Comparison of ENCODE assay signal across 1 cellular context in genomic region chr2:72543527-72544216, GRCh38.
TF ChIP-seq lines count a peak whose summit lies in the region.

No MANE protein-coding gene starts in this region.

TF ChIP-seq in K562, 482 proteins besides CTCF, POLR2A, EP300 and RAD21 (continued from another document and continues in another):
- TF ChIP-seq HES1 (IDR thresholded peaks at IDR 0.05; ENCODE audit: low read depth) = 0 out of 2 replicates have a peak, but pooled peaks have one; percentile 28
- TF ChIP-seq ZBTB9 (CRISPR knock-in tag; IDR thresholded peaks at IDR 0.05) = peak; percentile 79
- peak; percentile 97 for TF ChIP-seq TCF7 (IDR thresholded peaks at IDR 0.05; ENCODE audit: borderline replicate concordance)
- TF ChIP-seq NCOA6 (IDR thresholded peaks at IDR 0.05) = no peak
- peak; percentile 94 for TF ChIP-seq PHB2 (IDR thresholded peaks at IDR 0.05; ENCODE audit: low read depth)
- peak; percentile 27 to 61; a peak in 3 of 4 replicates for TF ChIP-seq MAZ (CRISPR knock-in tag; conservative IDR thresholded peaks at IDR 0.05 in 1 of 2, IDR thresholded peaks at IDR 0.05 in 1 of 2)
- peak; percentile 21 to 25; a peak in 1 of 4 replicates for TF ChIP-seq FOXK2 (conservative IDR thresholded peaks at IDR 0.05 in 1 of 2, IDR thresholded peaks at IDR 0.05 in 1 of 2; ENCODE audit: low read depth in 2 of 2)
- TF ChIP-seq ZNF551 (CRISPR knock-in tag; IDR thresholded peaks at IDR 0.05) = no peak
- no peak for TF ChIP-seq NR0B1 (IDR thresholded peaks at IDR 0.05; ENCODE audit: partially characterized antibody)
- no peak for TF ChIP-seq PRPF4 (IDR thresholded peaks at IDR 0.05; ENCODE audit: insufficient read depth, low read depth, low read length, poor library complexity, severe bottlenecking)
- peak; percentile 97 for TF ChIP-seq FOXM1 (IDR thresholded peaks at IDR 0.05; ENCODE audit: low read depth)
- no peak for TF ChIP-seq FOXM1 (CRISPR knock-in tag; IDR thresholded peaks at IDR 0.05; ENCODE audit: low read depth)
- no peak for TF ChIP-seq SIX5 (IDR thresholded peaks at IDR 0.05; ENCODE audit: borderline replicate concordance in 1 of 2, insufficient read depth in 1 of 2, low read depth in 1 of 2, low read length in 2 of 2)
- peak; percentile 75 for TF ChIP-seq CREB1 (IDR thresholded peaks at IDR 0.05)
- no peak for TF ChIP-seq CREB1 (CRISPR knock-in tag; IDR thresholded peaks at IDR 0.05)
- peak; percentile 33; the same call in 1 of the 2 replicates for TF ChIP-seq KLF6 (CRISPR knock-in tag; IDR thresholded peaks at IDR 0.05; ENCODE audit: borderline replicate concordance)
- TF ChIP-seq ATF7 (IDR thresholded peaks at IDR 0.05) = peak; percentile 63
- TF ChIP-seq ZKSCAN3 (CRISPR knock-in tag; IDR thresholded peaks at IDR 0.05) = no peak
- TF ChIP-seq PML (IDR thresholded peaks at IDR 0.05; ENCODE audit: low read length) = peak; percentile 98
- TF ChIP-seq NCOR1 (IDR thresholded peaks at IDR 0.05) = peak; percentile 99
- peak; percentile 97; the same call in 1 of the 2 replicates for TF ChIP-seq CC2D1A (IDR thresholded peaks at IDR 0.05)
- TF ChIP-seq CLOCK (CRISPR knock-in tag; IDR thresholded peaks at IDR 0.05; ENCODE audit: borderline replicate concordance) = no peak
- TF ChIP-seq BRD9 (IDR thresholded peaks at IDR 0.05; ENCODE audit: low read depth, partially characterized antibody) = peak; percentile 59
- no peak for TF ChIP-seq KDM5B (IDR thresholded peaks at IDR 0.05; ENCODE audit: insufficient replicate concordance, low read depth, low read length)
- 0 out of 2 replicates have a peak, but pooled peaks have one; percentile 47 for TF ChIP-seq ZKSCAN8 (CRISPR knock-in tag; IDR thresholded peaks at IDR 0.05)
- peak; percentile 62; the same call in 1 of the 2 replicates for TF ChIP-seq ATF4 (CRISPR knock-in tag; IDR thresholded peaks at IDR 0.05)
- TF ChIP-seq ZNF347 (CRISPR knock-in tag; IDR thresholded peaks at IDR 0.05; ENCODE audit: low read depth) = no peak
- TF ChIP-seq ZNF282 (CRISPR knock-in tag; IDR thresholded peaks at IDR 0.05) = no peak
- TF ChIP-seq MYNN (IDR thresholded peaks at IDR 0.05) = peak; percentile 84
- no peak for TF ChIP-seq MYNN (CRISPR knock-in tag; IDR thresholded peaks at IDR 0.05)
- no peak for TF ChIP-seq ZNF143 (CRISPR knock-in tag; IDR thresholded peaks at IDR 0.05)
- no peak for TF ChIP-seq ZNF174 (CRISPR knock-in tag; IDR thresholded peaks at IDR 0.05)
- TF ChIP-seq SMAD1 (IDR thresholded peaks at IDR 0.05; ENCODE audit: low read depth, low read length, partially characterized antibody) = peak; percentile 66
- TF ChIP-seq CBFA2T3 (IDR thresholded peaks at IDR 0.05) = peak; percentile 99
- no peak; the same call in 1 of the 2 replicates for TF ChIP-seq CREB3 (tag; conservative IDR thresholded peaks at IDR 0.05; ENCODE audit: low read depth)
- 0 out of 2 replicates have a peak, but pooled peaks have one; percentile 35 for TF ChIP-seq TOE1 (IDR thresholded peaks at IDR 0.05; ENCODE audit: borderline replicate concordance)
- TF ChIP-seq TOE1 (CRISPR knock-in tag; IDR thresholded peaks at IDR 0.05; ENCODE audit: borderline replicate concordance, low read depth) = no peak
- no peak for TF ChIP-seq NR4A1 (CRISPR knock-in tag; IDR thresholded peaks at IDR 0.05)
- TF ChIP-seq NR4A1 (tag; IDR thresholded peaks at IDR 0.05) = peak; percentile 63; the same call in 1 of the 2 replicates
- TF ChIP-seq MTA3 (IDR thresholded peaks at IDR 0.05; ENCODE audit: borderline replicate concordance) = peak; percentile 84; the same call in 1 of the 2 replicates
- TF ChIP-seq NCOA2 (IDR thresholded peaks at IDR 0.05; ENCODE audit: partially characterized antibody in 2 of 2) = peak; percentile 57 to 61
- no peak for TF ChIP-seq ZNF507 (tag; conservative IDR thresholded peaks at IDR 0.05)
- TF ChIP-seq TEAD4 (IDR thresholded peaks at IDR 0.05; ENCODE audit: low read length) = peak; percentile 99
- no peak for TF ChIP-seq TEAD4 (CRISPR knock-in tag; IDR thresholded peaks at IDR 0.05; ENCODE audit: borderline replicate concordance)
- no peak for TF ChIP-seq BDP1 (IDR thresholded peaks at IDR 0.05; ENCODE audit: insufficient read depth, insufficient read length)
- peak; percentile 92 for TF ChIP-seq ZNF395 (CRISPR knock-in tag; IDR thresholded peaks at IDR 0.05)
- peak; percentile 92 for TF ChIP-seq HDAC2 (IDR thresholded peaks at IDR 0.05)
- peak; percentile 81; the same call in 1 of the 2 replicates for TF ChIP-seq NBN (IDR thresholded peaks at IDR 0.05; ENCODE audit: low read depth)
- TF ChIP-seq SIN3B (IDR thresholded peaks at IDR 0.05; ENCODE audit: low read depth) = no peak
- TF ChIP-seq ATF1 (CRISPR knock-in tag; IDR thresholded peaks at IDR 0.05) = no peak
- TF ChIP-seq ATF1 (tag; IDR thresholded peaks at IDR 0.05) = peak; percentile 61
- TF ChIP-seq ZNF76 (CRISPR knock-in tag; IDR thresholded peaks at IDR 0.05; ENCODE audit: borderline replicate concordance) = no peak
- TF ChIP-seq NFIC (IDR thresholded peaks at IDR 0.05) = peak; percentile 94
- 0 out of 2 replicates have a peak, but pooled peaks have one; percentile 28 for TF ChIP-seq RBFOX2 (IDR thresholded peaks at IDR 0.05; ENCODE audit: low read depth, low read length)
- TF ChIP-seq NR2F6 (CRISPR knock-in tag; IDR thresholded peaks at IDR 0.05) = no peak
- no peak for TF ChIP-seq SIRT6 (IDR thresholded peaks at IDR 0.05; ENCODE audit: low read depth, low read length)
- peak; percentile 54; the same call in 1 of the 2 replicates for TF ChIP-seq PYGO2 (tag; IDR thresholded peaks at IDR 0.05)
- peak; percentile 78 for TF ChIP-seq MTA1 (IDR thresholded peaks at IDR 0.05; ENCODE audit: borderline replicate concordance)
- no peak for TF ChIP-seq ZNF780A (CRISPR knock-in tag; IDR thresholded peaks at IDR 0.05)
- TF ChIP-seq DLX4 (CRISPR knock-in tag; IDR thresholded peaks at IDR 0.05) = no peak
- TF ChIP-seq ZNF3 (CRISPR knock-in tag; IDR thresholded peaks at IDR 0.05) = no peak
- peak; percentile 97 for TF ChIP-seq KLF16 (IDR thresholded peaks at IDR 0.05)
- TF ChIP-seq ZBTB2 (IDR thresholded peaks at IDR 0.05) = peak; percentile 69; the same call in 1 of the 2 replicates
- TF ChIP-seq BCOR (IDR thresholded peaks at IDR 0.05) = peak; percentile 64; the same call in 1 of the 2 replicates
- TF ChIP-seq ZNF41 (CRISPR knock-in tag; conservative IDR thresholded peaks at IDR 0.05) = 0 out of 2 replicates have a peak, but pooled peaks have one; percentile 26
- no peak for TF ChIP-seq POU5F1 (IDR thresholded peaks at IDR 0.05; ENCODE audit: borderline replicate concordance, low read depth, low read length, partially characterized antibody)
- TF ChIP-seq HBP1 (CRISPR knock-in tag; IDR thresholded peaks at IDR 0.05) = 0 out of 2 replicates have a peak, but pooled peaks have one; percentile 39
- TF ChIP-seq SMARCC2 (IDR thresholded peaks at IDR 0.05; ENCODE audit: low read depth) = peak; percentile 94
- TF ChIP-seq ESRRA (IDR thresholded peaks at IDR 0.05; ENCODE audit: borderline replicate concordance, low read depth) = peak; percentile 30; the same call in 1 of the 2 replicates
- TF ChIP-seq MBD2 (IDR thresholded peaks at IDR 0.05; ENCODE audit: borderline replicate concordance, low read depth) = peak; percentile 81
